ENCODE assay signal across 16 cellular contexts in genomic region chr1:222750651-222751050, GRCh38. TPM values are rescaled to one million over a fixed set of nuclear protein-coding genes. Genes with fewer than 3 reads are reported as not detected.
DNase-seq lines count a peak whose midpoint lies in the region; ATAC-seq and TF ChIP-seq lines count a peak whose summit lies in the region.
"Had no signal": no experiment of that assay in that cellular context is flagged by ENCODE, and none has a peak within 500 bp of the region (broad histone marks: within the 10 kb centered on the region; RNA-seq: fewer than 3 reads in every experiment).

No MANE protein-coding gene starts in this region.

- H3K27me3 ChIP-seq in heart left ventricle: no peaks in the 10 kb centered on the region
- no peaks in the 10 kb centered on the region for H3K27me3 ChIP-seq in hepatocyte
- H3K27me3 ChIP-seq: esophagus muscularis mucosa, uterus had no signal

- TF ChIP-seq CTCF in GM12864 (IDR thresholded peaks at IDR 0.05; ENCODE audit: low read depth, low read length, missing control alignments) (no peak), heart left ventricle (IDR thresholded peaks at IDR 0.05) (no peak), hepatocyte (IDR thresholded peaks at IDR 0.05; ENCODE audit: poor library complexity) (no peak)

- no peak overlapping the region for H3K4me3 ChIP-seq in GM12864 (ENCODE audit: low read depth, low read length)
- no peak overlapping the region for H3K4me3 ChIP-seq in heart left ventricle
- no peak overlapping the region for H3K4me3 ChIP-seq in hepatocyte
- H3K4me3 ChIP-seq: esophagus muscularis mucosa, GM23338, PC-9, uterus had no signal

- no peak overlapping the region for H2AFZ ChIP-seq in hepatocyte
- H2AFZ ChIP-seq: GM23338, PC-9 had no signal

- no peaks in the 10 kb centered on the region for H4K20me1 ChIP-seq in hepatocyte (ENCODE audit: insufficient read depth, poor library complexity, severe bottlenecking)

- intact Hi-C loops in heart left ventricle (cut with DNase I): no loop called here

- 89 to 97% (median 95%) methylated on average over 1 of the region's 1 CpG for WGBS in heart left ventricle, 4 donors
- WGBS in hepatocyte (ENCODE audit: low lambda C conversion rate, missing lambda C conversion rate): 100% methylated on average over 1 of the region's 1 CpG

- H3K27ac ChIP-seq in heart left ventricle (peak overlapping the region in 1 of 12 donors; percentile 27), hepatocyte (no peak overlapping the region)
- H3K27ac ChIP-seq: esophagus muscularis mucosa, PC-9, uterus had no signal

- H3K9me2 ChIP-seq in hepatocyte (replicated peaks; ENCODE audit: insufficient read depth): no peaks in the 10 kb centered on the region

- no peaks in the 10 kb centered on the region for H3K79me2 ChIP-seq in hepatocyte

- H3K4me1 ChIP-seq in heart left ventricle (peaks cover 0 to 12% (median 0%) of the 10 kb centered on the region in 12 donors), hepatocyte (ENCODE audit: insufficient read depth) (no peaks in the 10 kb centered on the region)
- H3K4me1 ChIP-seq: esophagus muscularis mucosa, uterus had no signal

- H3K36me3 ChIP-seq in heart left ventricle (no peaks in the 10 kb centered on the region), hepatocyte (replicated peaks; ENCODE audit: insufficient read depth, low read depth) (no peaks in the 10 kb centered on the region)
- H3K36me3 ChIP-seq: esophagus muscularis mucosa, uterus had no signal

- ATAC-seq in GM19438 (IDR thresholded peaks at IDR 0.05; ENCODE audit: low read depth, unreplicated experiment): peak; percentile 79
- ATAC-seq in HG02840 (IDR thresholded peaks at IDR 0.05; ENCODE audit: low FRiP score, unreplicated experiment): peak; percentile 65
- ATAC-seq in HG03571 (IDR thresholded peaks at IDR 0.05; ENCODE audit: unreplicated experiment): peak; percentile 77
- no peak for ATAC-seq in HG03457 (IDR thresholded peaks at IDR 0.05; ENCODE audit: unreplicated experiment)
- no peak for ATAC-seq in heart left ventricle
- ATAC-seq: right cardiac atrium had no signal

- no peak for TF ChIP-seq POLR2A in heart left ventricle (IDR thresholded peaks at IDR 0.05)

- H3K4me2 ChIP-seq in hepatocyte: no peak overlapping the region
- H3K4me2 ChIP-seq: GM23338, PC-9 had no signal

- H3K9me3 ChIP-seq in heart left ventricle: no peaks in the 10 kb centered on the region
- H3K9me3 ChIP-seq in hepatocyte (ENCODE audit: low read depth): no peaks in the 10 kb centered on the region
- H3K9me3 ChIP-seq: esophagus muscularis mucosa, uterus had no signal

- DNase-seq in GM12864 (ENCODE audit: low read depth) (peak; percentile 25), heart left ventricle (no peak), hepatocyte (ENCODE audit: low spot score) (no peak), A172 (ENCODE audit: low spot score) (no peak)
- DNase-seq: NCI-H2081, PC-9, right cardiac atrium, uterus had no signal

RNA-seq across cellular contexts. Expression of gene FAM177B, which starts 13.6 kb away (rescaled TPM):
- total RNA-seq in heart left ventricle (under 1 TPM in 2 of 9 donors, not detected in 7; 0.16 to 0.48 TPM), hepatocyte (0.40 and 1.7 TPM in 2 replicates)
- polyA plus RNA-seq in heart left ventricle (under 1 TPM in 1 of 2 donors, not detected in 1; 0.27 TPM), hepatocyte (0.19 and 1.2 TPM in 2 replicates)
- not detected in 2 replicates for total RNA-seq in A172 (2014; rRNA removed; shearing (Covaris generic))
- total RNA-seq: bronchial epithelial cell, GM23338, PC-9 had no signal
- polyA plus RNA-seq: AG04450, GM23338 had no signal

RNA-seq across cellular contexts. Expression of gene BROX, which starts 38.3 kb away (rescaled TPM):
- total RNA-seq in heart left ventricle (10 to 100 TPM; 29.6 to 51.1 (median 36.7) TPM), hepatocyte (53.8 and 66.7 TPM in 2 replicates)
- polyA plus RNA-seq in heart left ventricle (10 to 100 TPM; 10.1 to 13.8 TPM), hepatocyte (19.4 and 19.6 TPM in 2 replicates)
- 140 and 141 TPM in 2 replicates for total RNA-seq in A172 (2014; rRNA removed; shearing (Covaris generic))

RNA-seq across cellular contexts. Expression of gene AIDA, which starts 38.4 kb away (rescaled TPM):
- 10 to 100 TPM; 29.9 to 73.7 (median 49.2) TPM for total RNA-seq in heart left ventricle
- 10 to 100 TPM; 29.0 to 45.1 TPM for polyA plus RNA-seq in heart left ventricle
- 32.7 and 34.4 TPM in 2 replicates for total RNA-seq in hepatocyte
- 19.1 and 25.7 TPM in 2 replicates for polyA plus RNA-seq in hepatocyte
- 50.1 and 62.1 TPM in 2 replicates for total RNA-seq in A172 (2014; rRNA removed; shearing (Covaris generic))

Comparison
In these comparisons a context has a peak if more than half of its experiments do, and no peak if none do; other contexts are left out.
1. ATAC-seq: peak in GM19438 (single experiment), HG02840 (single experiment) and HG03571 (single experiment); none in HG03457 (single experiment) and heart left ventricle (0 of 4).